In genomic region chr3:146130881-146131371, GRCh38 we compare ENCODE assay signal across 1 cellular context.
TF ChIP-seq lines count a peak whose summit lies in the region.

No MANE protein-coding gene starts in this region.

TF ChIP-seq in IMR-90, 13 proteins besides CTCF, POLR2A, EP300 and RAD21 (continued from another document):
- no peak for TF ChIP-seq ELK1 (IDR thresholded peaks at IDR 0.05; ENCODE audit: borderline replicate concordance, low read depth, low read length)
- no peak for TF ChIP-seq CHD1 (IDR thresholded peaks at IDR 0.05; ENCODE audit: low read depth, low read length)
TF ChIP-seq in IMR-90: peak in this region for 0.
